ENCODE assay signal across 1 cellular context in genomic region chr1:2631136-2632050, GRCh38.
TF ChIP-seq lines count a peak whose summit lies in the region.

No MANE protein-coding gene starts in this region.

TF ChIP-seq in H1, 55 proteins besides CTCF, POLR2A, EP300 and RAD21:
- TF ChIP-seq ASH2L (IDR thresholded peaks at IDR 0.05; ENCODE audit: low read length): no peak
- TF ChIP-seq CHD2 (IDR thresholded peaks at IDR 0.05; ENCODE audit: low read length): no peak
